In genomic region chr5:115494570-115495289, GRCh38 we compare ENCODE assay signal across 15 cellular contexts. TPM values are rescaled to one million over a fixed set of nuclear protein-coding genes. Genes with fewer than 3 reads are reported as not detected.
DNase-seq lines count a peak whose midpoint lies in the region; ATAC-seq and TF ChIP-seq lines count a peak whose summit lies in the region.
"Had no signal": no experiment of that assay in that cellular context is flagged by ENCODE, and none has a peak within 500 bp of the region (broad histone marks: within the 10 kb centered on the region; RNA-seq: fewer than 3 reads in every experiment).

No MANE protein-coding gene starts in this region.

- H2BK15ac ChIP-seq in mesenchymal stem cell (ENCODE audit: low read depth, poor library complexity, severe bottlenecking): no peak overlapping the region

- H3K4me3 ChIP-seq in GM06990 (replicated peaks; ENCODE audit: low read depth, low read length) (no peak overlapping the region), mesenchymal stem cell (ENCODE audit: insufficient read depth in 1 of 2, low read depth in 1 of 2, low read length in 2 of 2) (no peak overlapping the region)
- H3K4me3 ChIP-seq: adrenal gland, PC-9, smooth muscle cell, vagina had no signal

- POLR2A ChIA-PET in MCF 10A (lab: Yijun Ruan, JAX) (no interaction called here), GM10248 (lab: Yijun Ruan, JAX) (no interaction called here)

- no peak overlapping the region for H3K18ac ChIP-seq in mesenchymal stem cell (ENCODE audit: low read depth in 1 of 2, low read length in 2 of 2)

- no peak overlapping the region for H3K23ac ChIP-seq in mesenchymal stem cell (ENCODE audit: low read length in 2 of 2)

- BruUV-seq in MCF 10A (replicated peaks; lab: Mats Ljungman, UMichigan): no TSS peak

- no peak overlapping the region for H3K9ac ChIP-seq in mesenchymal stem cell (ENCODE audit: low read length)
- H3K9ac ChIP-seq: KMS-11 had no signal

- no peak overlapping the region for H3K27ac Mint-ChIP-seq in MCF 10A (ENCODE audit: low read depth, unreplicated experiment)
- H3K27ac Mint-ChIP-seq: CD4-positive, CD25-positive, alpha-beta regulatory T cell had no signal

- no peak overlapping the region for H3K4me2 ChIP-seq in mesenchymal stem cell (ENCODE audit: low read length, poor library complexity, severe bottlenecking)
- H3K4me2 ChIP-seq: KMS-11, PC-9, smooth muscle cell had no signal

- H2AK5ac ChIP-seq in mesenchymal stem cell (ENCODE audit: low read length, severe bottlenecking): no peak overlapping the region

- DNase-seq in GM06990 (ENCODE audit: extremely low read depth, insufficient read length): peak; percentile 53
- peak; percentile 20 for DNase-seq in NCI-H69 (lab: John Stamatoyannopoulos, UW)
- DNase-seq in mesenchymal stem cell: peak; percentile 29
- DNase-seq in MCF 10A (ENCODE audit: unreplicated experiment): no peak
- DNase-seq in T1000 (lab: John Stamatoyannopoulos, UW): no peak
- DNase-seq in mesenteric fat pad (ENCODE audit: low spot score): no peak
- DNase-seq in GM10248 (ENCODE audit: extremely low spot score): no peak
- DNase-seq: activated CD8-positive, alpha-beta memory T cell treated with anti-CD3 and anti-CD28 coated beads, Interleukin-2, amount 50 U/mL, for 48 hours; adrenal gland; CD4-positive, CD25-positive, alpha-beta regulatory T cell; PC-9 had no signal

- peak; percentile 64 for ATAC-seq in GM21619 (IDR thresholded peaks at IDR 0.05; ENCODE audit: unreplicated experiment)

- no peak overlapping the region for H3K14ac ChIP-seq in mesenchymal stem cell (ENCODE audit: low read length in 2 of 2)

- no peaks in the 10 kb centered on the region for H3K4me1 Mint-ChIP-seq in MCF 10A (ENCODE audit: insufficient read depth, unreplicated experiment)
- H3K4me1 Mint-ChIP-seq: CD4-positive, CD25-positive, alpha-beta regulatory T cell had no signal

- H2AFZ ChIP-seq in mesenchymal stem cell (ENCODE audit: low read depth, low read length): no peak overlapping the region
- H2AFZ ChIP-seq: PC-9 had no signal

- H4K91ac ChIP-seq in mesenchymal stem cell (ENCODE audit: low read length): no peak overlapping the region

- H3K4me3 Mint-ChIP-seq in MCF 10A (ENCODE audit: unreplicated experiment): no peak overlapping the region
- H3K4me3 Mint-ChIP-seq: CD4-positive, CD25-positive, alpha-beta regulatory T cell had no signal

- H3K36me3 ChIP-seq in GM06990 (ENCODE audit: control insufficient read depth, insufficient read depth, low read length): no peaks in the 10 kb centered on the region
- H3K36me3 ChIP-seq in mesenchymal stem cell (ENCODE audit: control insufficient read depth in 1 of 2, insufficient read depth in 2 of 2, low read depth in 1 of 2, low read length in 2 of 2): no peaks in the 10 kb centered on the region
- H3K36me3 ChIP-seq: adrenal gland, vagina had no signal

- no peak overlapping the region for H3K27ac ChIP-seq in mesenchymal stem cell (ENCODE audit: low read length, poor library complexity, severe bottlenecking)
- H3K27ac ChIP-seq: adrenal gland, KMS-11, PC-9, vagina had no signal

- H3K27me3 Mint-ChIP-seq in MCF 10A (ENCODE audit: insufficient read depth, unreplicated experiment): no peaks in the 10 kb centered on the region

- H3K9me3 ChIP-seq in mesenchymal stem cell (ENCODE audit: control insufficient read depth, low read length): no peaks in the 10 kb centered on the region
- H3K9me3 ChIP-seq: adrenal gland, vagina had no signal

- no peaks in the 10 kb centered on the region for H3K4me1 ChIP-seq in mesenchymal stem cell (ENCODE audit: control insufficient read depth, insufficient read depth, low read depth, low read length)
- H3K4me1 ChIP-seq: adrenal gland, vagina had no signal

- no peak overlapping the region for H2BK120ac ChIP-seq in mesenchymal stem cell (ENCODE audit: low read depth, low read length)

- H3K9me3 Mint-ChIP-seq in MCF 10A (ENCODE audit: unreplicated experiment): no peaks in the 10 kb centered on the region

- H3K27me3 ChIP-seq in GM06990 (replicated peaks; ENCODE audit: control insufficient read depth, insufficient read depth, low read length): no peaks in the 10 kb centered on the region
- no peaks in the 10 kb centered on the region for H3K27me3 ChIP-seq in mesenchymal stem cell (ENCODE audit: control insufficient read depth in 1 of 2, insufficient read depth in 1 of 2, low read length in 2 of 2)
- H3K27me3 ChIP-seq: adrenal gland, vagina had no signal

- H3K79me1 ChIP-seq in mesenchymal stem cell (replicated peaks; ENCODE audit: low read length, poor library complexity, severe bottlenecking): no peaks in the 10 kb centered on the region

- no peaks in the 10 kb centered on the region for H3K36me3 Mint-ChIP-seq in MCF 10A (ENCODE audit: insufficient read depth, unreplicated experiment)
- H3K36me3 Mint-ChIP-seq: CD4-positive, CD25-positive, alpha-beta regulatory T cell had no signal

- no peak overlapping the region for H2BK12ac ChIP-seq in mesenchymal stem cell (ENCODE audit: low read length in 2 of 2)

- 46% methylated on average over 6 of the region's 6 CpGs for WGBS in mesenchymal stem cell

- H3K4ac ChIP-seq in mesenchymal stem cell (ENCODE audit: low read depth in 1 of 2, low read length in 2 of 2): no peak overlapping the region

- H2BK5ac ChIP-seq in mesenchymal stem cell (ENCODE audit: low read depth, low read length, poor library complexity, severe bottlenecking): no peak overlapping the region

- H4K8ac ChIP-seq in mesenchymal stem cell (ENCODE audit: low read length): no peak overlapping the region

- TF ChIP-seq CTCF in GM06990 (IDR thresholded peaks at IDR 0.05; ENCODE audit: insufficient read depth, low read length, poor library complexity, severe bottlenecking) (no peak), MCF 10A (IDR thresholded peaks at IDR 0.05; ENCODE audit: unreplicated experiment) (no peak), GM10248 (IDR thresholded peaks at IDR 0.05; ENCODE audit: control extremely low read depth, extremely low read depth, low read depth, missing control alignments) (no peak)

- CTCF ChIA-PET in MCF 10A (lab: Yijun Ruan, JAX): interaction anchor here (0.8 to 1.5 kb wide), 3 partner anchors 13 to 80 kb away, joined by 3 to 5 read pairs (median 3); no protein-coding TSS in a partner anchor
- CTCF ChIA-PET in GM10248 (lab: Yijun Ruan, JAX): interaction anchor here (0.9 to 1.2 kb wide), 3 partner anchors 9 to 13 kb away, joined by 3 to 5 read pairs (median 3); no protein-coding TSS in a partner anchor

- intact Hi-C loops in MCF 10A (cut with micrococcal nuclease): no loop called here

RNA-seq across cellular contexts. Expression of gene FEM1C, which starts 49.8 kb away (rescaled TPM):
- 6.6 TPM for polyA plus RNA-seq in mesenchymal stem cell (2013, experiment 1 of 2)
- polyA plus RNA-seq in mesenchymal stem cell (2013, experiment 2 of 2): 6.5 TPM
- total RNA-seq in MCF 10A (2022) (10.3 and 12.2 TPM in 2 replicates), mesenteric fat pad (25.2 TPM)

Comparison
In these comparisons a context has a peak if more than half of its experiments do, and no peak if none do; other contexts are left out.
1. DNase-seq: peak in GM06990 (single experiment), NCI-H69 (single experiment) and mesenchymal stem cell (single experiment); none in MCF 10A (single experiment), T1000 (single experiment), mesenteric fat pad (single experiment) and GM10248 (single experiment).